1 cellular context compared by ENCODE assay signal in the genomic region with DNA sequence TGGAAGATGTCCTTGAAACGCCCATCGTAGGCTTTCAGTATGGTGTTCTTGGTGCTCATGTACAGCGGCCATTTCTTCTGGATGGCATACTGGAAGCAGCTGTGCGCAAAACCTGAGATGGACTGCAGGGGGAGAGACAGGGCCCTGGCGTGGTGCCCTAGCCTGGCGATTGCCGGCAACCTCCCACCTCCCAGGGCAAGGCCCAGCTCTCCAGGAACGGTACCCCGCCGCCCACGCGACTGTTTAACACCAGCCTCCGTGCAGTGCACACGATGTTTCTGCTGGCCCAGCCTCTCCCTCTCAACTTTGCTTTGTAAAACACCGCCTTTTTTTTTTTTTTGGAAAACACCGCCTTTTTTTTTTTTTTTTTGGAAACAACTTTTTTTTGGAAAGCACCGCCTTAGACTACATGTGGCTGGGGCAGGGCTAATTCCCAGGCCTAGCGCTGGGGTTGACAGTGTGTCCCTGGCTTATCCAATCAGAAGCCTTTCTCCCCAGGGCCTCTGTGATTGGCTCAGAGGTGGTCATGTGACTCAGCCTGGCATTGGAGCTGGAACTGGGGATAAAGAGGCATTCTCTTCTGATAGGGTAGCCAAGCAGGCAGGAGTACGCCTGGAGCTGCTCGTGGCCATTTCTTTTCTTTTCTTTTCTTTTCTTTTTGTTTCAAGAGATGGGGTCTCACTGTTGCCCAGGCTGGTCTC.
TF ChIP-seq lines count a peak whose summit lies in the region.

No MANE protein-coding gene starts in this region.

TF ChIP-seq in IMR-90, 13 proteins besides CTCF, POLR2A, EP300 and RAD21:
- TF ChIP-seq USF2 (IDR thresholded peaks at IDR 0.05; ENCODE audit: low read depth, low read length) (peak; percentile 78), SMC3 (IDR thresholded peaks at IDR 0.05; ENCODE audit: low read depth, low read length) (0 out of 2 replicates have a peak, but pooled peaks have one; percentile 8), BHLHE40 (IDR thresholded peaks at IDR 0.05; ENCODE audit: low read depth, low read length) (no peak)
